In genomic region chr6:118260833-118261232, GRCh38 we compare ENCODE assay signal across 24 cellular contexts.
"Had no signal": no experiment of that assay in that cellular context is flagged by ENCODE, and none has a peak within 500 bp of the region (broad histone marks: within the 10 kb centered on the region; RNA-seq: fewer than 3 reads in every experiment).

No MANE protein-coding gene starts in this region.

- H3K4me1 Mint-ChIP-seq: activated B cell treated with CpG ODN at 0.5 μM for 24 hours; activated CD4-positive, alpha-beta T cell treated with anti-CD3 and anti-CD28 coated beads for 36 hours; activated T-helper 17 cell treated with anti-CD3 and anti-CD28 coated beads, Interleukin-2, amount 50 U/mL, for 72 hours; endodermal cell; natural killer cell had no signal

- H3K27ac ChIP-seq: epithelial cell of prostate, prostate gland, right atrium auricular region, thoracic aorta had no signal

- H3K9me3 Mint-ChIP-seq: activated B cell treated with CpG ODN at 0.5 μM for 24 hours, endodermal cell, natural killer cell, type B pancreatic cell had no signal

- H3K4me3 ChIP-seq: prostate gland, right atrium auricular region, thoracic aorta had no signal

- H3K4me1 ChIP-seq: prostate gland, right atrium auricular region had no signal

- H3K36me3 ChIP-seq: prostate gland, right atrium auricular region, thoracic aorta had no signal

- H3K27me3 ChIP-seq: right atrium auricular region had no signal

- ATAC-seq: activated CD4-positive, alpha-beta T cell treated with anti-CD3 and anti-CD28 coated beads for 36 hours; activated T-helper 17 cell treated with anti-CD3 and anti-CD28 coated beads, Interleukin-2, amount 50 U/mL, for 72 hours; left ventricle myocardium superior; natural killer cell had no signal

- DNase-seq: activated B cell treated with CpG ODN at 0.5 μM for 24 hours; activated CD4-positive, alpha-beta T cell treated with anti-CD3 and anti-CD28 coated beads for 36 hours; activated CD4-positive, alpha-beta T cell treated with anti-CD3 and anti-CD28 coated beads, Interleukin-2, amount 50 U/mL, for 4 hours; activated CD8-positive, alpha-beta memory T cell treated with anti-CD3 and anti-CD28 coated beads for 24 hours; activated CD8-positive, alpha-beta memory T cell treated with anti-CD3 and anti-CD28 coated beads, Interleukin-2, amount 50 U/mL, for 4 hours; activated T-cell treated with anti-CD3 and anti-CD28 coated beads, Interleukin-2, amount 50 U/mL, for 24 hours; amniotic stem cell; cortex of kidney; endodermal cell; glutamatergic neuron; hippocampal formation; left ventricle myocardium superior; midbrain; natural killer cell; stimulated activated CD4-positive, alpha-beta T cell treated with anti-CD3 and anti-CD28 coated beads, Interleukin-4, amount 100 ng/mL, for 24 hours; stimulated activated naive CD4-positive, alpha-beta T cell treated with Interleukin-2 at 50 U/mL for 16 hours; T-helper 9 cell had no signal

- H3K9me3 ChIP-seq: prostate gland, right atrium auricular region had no signal

- H3K4me3 Mint-ChIP-seq: activated B cell treated with CpG ODN at 0.5 μM for 24 hours; activated CD4-positive, alpha-beta T cell treated with anti-CD3 and anti-CD28 coated beads for 36 hours; activated naive CD8-positive, alpha-beta T cell; activated T-cell treated with anti-CD3 and anti-CD28 coated beads, Interleukin-2, amount 50 U/mL, for 24 hours; activated T-helper 17 cell treated with anti-CD3 and anti-CD28 coated beads, Interleukin-2, amount 50 U/mL, for 72 hours; endodermal cell; natural killer cell; type B pancreatic cell had no signal

- H3K27ac Mint-ChIP-seq: activated B cell treated with CpG ODN at 0.5 μM for 24 hours; activated CD4-positive, alpha-beta T cell treated with anti-CD3 and anti-CD28 coated beads for 36 hours; activated naive CD8-positive, alpha-beta T cell; activated T-cell treated with anti-CD3 and anti-CD28 coated beads, Interleukin-2, amount 50 U/mL, for 24 hours; activated T-helper 17 cell treated with anti-CD3 and anti-CD28 coated beads, Interleukin-2, amount 50 U/mL, for 72 hours; endodermal cell; natural killer cell; type B pancreatic cell had no signal

- H3K27me3 Mint-ChIP-seq: activated B cell treated with CpG ODN at 0.5 μM for 24 hours; activated naive CD8-positive, alpha-beta T cell; activated T-cell treated with anti-CD3 and anti-CD28 coated beads, Interleukin-2, amount 50 U/mL, for 24 hours; activated T-helper 17 cell treated with anti-CD3 and anti-CD28 coated beads, Interleukin-2, amount 50 U/mL, for 72 hours; type B pancreatic cell had no signal

- H3K36me3 Mint-ChIP-seq: natural killer cell, type B pancreatic cell had no signal
